1 cellular context compared by ENCODE assay signal in genomic region chr7:40763319-40764287, GRCh38.
TF ChIP-seq lines count a peak whose summit lies in the region.

No MANE protein-coding gene starts in this region.

TF ChIP-seq in IMR-90, 13 proteins besides CTCF, POLR2A, EP300 and RAD21 (continued from another document):
- TF ChIP-seq BHLHE40 (IDR thresholded peaks at IDR 0.05; ENCODE audit: low read depth, low read length), result no peak; the same call in 1 of the 2 replicates
- TF ChIP-seq NFE2L2 (IDR thresholded peaks at IDR 0.05; ENCODE audit: low read depth, low read length), result no peak
- peak; percentile 93 for TF ChIP-seq CEBPB (IDR thresholded peaks at IDR 0.05; ENCODE audit: low read depth, low read length)
- no peak for TF ChIP-seq ELK1 (IDR thresholded peaks at IDR 0.05; ENCODE audit: borderline replicate concordance, low read depth, low read length)
- peak; percentile 33; the same call in 1 of the 2 replicates for TF ChIP-seq MAZ (IDR thresholded peaks at IDR 0.05; ENCODE audit: borderline replicate concordance, low read depth, low read length)
- no peak for TF ChIP-seq CHD1 (IDR thresholded peaks at IDR 0.05; ENCODE audit: low read depth, low read length)
